15 cellular contexts compared by ENCODE assay signal in genomic region chr5:119342414-119342813, GRCh38. TPM values are rescaled to one million over a fixed set of nuclear protein-coding genes. Genes with fewer than 3 reads are reported as not detected.
DNase-seq lines count a peak whose midpoint lies in the region; ATAC-seq and TF ChIP-seq lines count a peak whose summit lies in the region.
"Had no signal": no experiment of that assay in that cellular context is flagged by ENCODE, and none has a peak within 500 bp of the region (broad histone marks: within the 10 kb centered on the region; RNA-seq: fewer than 3 reads in every experiment).

No MANE protein-coding gene starts in this region.

- H3K9me3 ChIP-seq in CD4-positive, alpha-beta memory T cell (ENCODE audit: control insufficient read depth in 1 of 2, low read length in 2 of 2) = no peaks in the 10 kb centered on the region
- no peaks in the 10 kb centered on the region for H3K9me3 ChIP-seq in naive thymus-derived CD4-positive, alpha-beta T cell (ENCODE audit: control insufficient read depth in 2 of 3, low read length in 3 of 3)
- H3K9me3 ChIP-seq in hepatocyte (ENCODE audit: low read depth) (no peaks in the 10 kb centered on the region), BE2C (no peaks in the 10 kb centered on the region)
- H3K9me3 ChIP-seq: lower lobe of right lung, right atrium auricular region had no signal

- H3K4me3 Mint-ChIP-seq in CD4-positive, alpha-beta memory T cell = peak overlapping the region; percentile 80 to 89 (median 86)
- H3K4me3 Mint-ChIP-seq in activated T-helper 1 cell treated with anti-CD3 and anti-CD28 coated beads, Interleukin-12 subunit alpha, Interleukin-12 subunit beta, Interleukin-2, Interleukin-4 antibody, amounts not matched to agents 30 ng/mL and 10 ng/mL and 1 ng/mL, durations not matched to agents 14 hours and 24 hours and 36 hours = peak overlapping the region; percentile 83
- H3K4me3 Mint-ChIP-seq in naive thymus-derived CD4-positive, alpha-beta T cell = peak overlapping the region; percentile 69 to 94 (median 86)
- H3K4me3 Mint-ChIP-seq: brain had no signal

- no peak for TF ChIP-seq CTCF in GM12865 (IDR thresholded peaks at IDR 0.05; ENCODE audit: insufficient read depth, low read depth, low read length, missing control alignments)
- TF ChIP-seq CTCF in hepatocyte (IDR thresholded peaks at IDR 0.05; ENCODE audit: poor library complexity) = no peak
- no peak for TF ChIP-seq CTCF in BE2C (IDR thresholded peaks at IDR 0.05; ENCODE audit: low read depth, low read length)

- no peaks in the 10 kb centered on the region for H3K27me3 Mint-ChIP-seq in CD4-positive, alpha-beta memory T cell
- no peaks in the 10 kb centered on the region for H3K27me3 Mint-ChIP-seq in activated T-helper 1 cell treated with anti-CD3 and anti-CD28 coated beads, Interleukin-12 subunit alpha, Interleukin-12 subunit beta, Interleukin-2, Interleukin-4 antibody, amounts not matched to agents 30 ng/mL and 10 ng/mL and 1 ng/mL, durations not matched to agents 14 hours and 24 hours and 36 hours (ENCODE audit: insufficient read depth)
- H3K27me3 Mint-ChIP-seq in naive thymus-derived CD4-positive, alpha-beta T cell = no peaks in the 10 kb centered on the region
- H3K27me3 Mint-ChIP-seq: brain had no signal

- CTCF ChIA-PET in CD4-positive, alpha-beta memory T cell (lab: Charles Lee; ENCODE audit: partially characterized antibody) = interaction anchor here (0.8 to 12.3 kb wide), 9 partner anchors 9 to 355 kb away, joined by 3 to 149 read pairs (median 7); no protein-coding TSS in a partner anchor
- CTCF ChIA-PET in naive thymus-derived CD4-positive, alpha-beta T cell (lab: Charles Lee) = interaction anchor here (1.0 kb wide), 1 partner anchor 10 kb away, joined by 3 read pairs; no protein-coding TSS in a partner anchor

- DNase-seq in CD4-positive, alpha-beta memory T cell = no peak
- no peak for DNase-seq in GM12865 (ENCODE audit: low read depth)
- DNase-seq in activated T-helper 1 cell treated with anti-CD3 and anti-CD28 coated beads, Interleukin-12 subunit alpha, Interleukin-12 subunit beta, Interleukin-2, Interleukin-4 antibody, amounts not matched to agents 30 ng/mL and 10 ng/mL and 1 ng/mL, durations not matched to agents 14 hours and 24 hours and 36 hours (ENCODE audit: low spot score) = no peak
- DNase-seq in naive thymus-derived CD4-positive, alpha-beta T cell = no peak
- no peak for DNase-seq in hepatocyte (ENCODE audit: low spot score)
- no peak for DNase-seq in BE2C
- DNase-seq: Calu3; lower lobe of right lung; NCI-H2029 treated with DMSO at 0.1 percent for 48 hours; NCI-H82; SHP77 treated with DMSO at 0.1 percent for 48 hours; stimulated activated CD4-positive, alpha-beta T cell treated with anti-CD3 and anti-CD28 coated beads, Interleukin-2, amount 100 ng/mL, for 24 hours had no signal

- intact Hi-C loops in CD4-positive, alpha-beta memory T cell (cut with micrococcal nuclease) = no loop called here
- intact Hi-C loops in activated T-helper 1 cell treated with anti-CD3 and anti-CD28 coated beads, Interleukin-12 subunit alpha, Interleukin-12 subunit beta, Interleukin-2, Interleukin-4 antibody, amounts not matched to agents 30 ng/mL and 10 ng/mL and 1 ng/mL, durations not matched to agents 14 hours and 24 hours and 36 hours (cut with micrococcal nuclease) = loop anchor here (1.0 to 5.0 kb wide), 3 partner anchors 14 to 355 kb away; partner anchors contain the start of gene DTWD2
- intact Hi-C loops in naive thymus-derived CD4-positive, alpha-beta T cell (cut with micrococcal nuclease) = loop anchor here (1.0 to 5.0 kb wide), 2 partner anchors 11 to 320 kb away; no protein-coding TSS in a partner anchor

- H3K9me3 Mint-ChIP-seq in CD4-positive, alpha-beta memory T cell = no peaks in the 10 kb centered on the region
- H3K9me3 Mint-ChIP-seq in activated T-helper 1 cell treated with anti-CD3 and anti-CD28 coated beads, Interleukin-12 subunit alpha, Interleukin-12 subunit beta, Interleukin-2, Interleukin-4 antibody, amounts not matched to agents 30 ng/mL and 10 ng/mL and 1 ng/mL, durations not matched to agents 14 hours and 24 hours and 36 hours = no peaks in the 10 kb centered on the region
- no peaks in the 10 kb centered on the region for H3K9me3 Mint-ChIP-seq in naive thymus-derived CD4-positive, alpha-beta T cell
- H3K9me3 Mint-ChIP-seq: brain had no signal

- H3K27ac ChIP-seq in CD4-positive, alpha-beta memory T cell (ENCODE audit: low read depth, low read length) = peak overlapping the region; percentile 75
- H3K27ac ChIP-seq in naive thymus-derived CD4-positive, alpha-beta T cell (ENCODE audit: low read depth, low read length) = peak overlapping the region; percentile 78
- H3K27ac ChIP-seq in hepatocyte = no peak overlapping the region
- H3K27ac ChIP-seq: lower lobe of right lung, right atrium auricular region had no signal

- no peaks in the 10 kb centered on the region for H3K27me3 ChIP-seq in CD4-positive, alpha-beta memory T cell (ENCODE audit: insufficient read depth, low read length)
- no peaks in the 10 kb centered on the region for H3K27me3 ChIP-seq in naive thymus-derived CD4-positive, alpha-beta T cell (ENCODE audit: control insufficient read depth in 2 of 2, insufficient read depth in 2 of 2, low read length in 2 of 2)
- H3K27me3 ChIP-seq in hepatocyte = no peaks in the 10 kb centered on the region
- H3K27me3 ChIP-seq in BE2C = no peaks in the 10 kb centered on the region
- H3K27me3 ChIP-seq: right atrium auricular region had no signal

- H3K4me3 ChIP-seq in CD4-positive, alpha-beta memory T cell (ENCODE audit: low read length in 2 of 2) = peak overlapping the region in 1 of 2 donors; percentile 63
- peak overlapping the region; percentile 83 for H3K4me3 ChIP-seq in GM12865 (ENCODE audit: low read depth, low read length)
- peak overlapping the region; percentile 33 for H3K4me3 ChIP-seq in naive thymus-derived CD4-positive, alpha-beta T cell (ENCODE audit: low read length)
- H3K4me3 ChIP-seq in hepatocyte = no peak overlapping the region
- no peak overlapping the region for H3K4me3 ChIP-seq in BE2C (ENCODE audit: low read depth, low read length)
- H3K4me3 ChIP-seq: lower lobe of right lung, right atrium auricular region had no signal

- H3K4me2 ChIP-seq in hepatocyte = no peak overlapping the region

- H3K4me1 ChIP-seq in CD4-positive, alpha-beta memory T cell (ENCODE audit: insufficient read depth, low read length) = peaks cover 99% of the 10 kb centered on the region
- peaks cover 91 to 96% of the 10 kb centered on the region in 2 donors for H3K4me1 ChIP-seq in naive thymus-derived CD4-positive, alpha-beta T cell (ENCODE audit: control insufficient read depth in 2 of 2, insufficient read depth in 2 of 2, low read length in 2 of 2)
- H3K4me1 ChIP-seq in hepatocyte (ENCODE audit: insufficient read depth) = peaks cover 14% of the 10 kb centered on the region
- no peaks in the 10 kb centered on the region for H3K4me1 ChIP-seq in BE2C

- H2AFZ ChIP-seq in hepatocyte = no peak overlapping the region

- H3K27ac Mint-ChIP-seq in CD4-positive, alpha-beta memory T cell = peak overlapping the region; percentile 89 to 97 (median 92)
- peak overlapping the region; percentile 100 for H3K27ac Mint-ChIP-seq in activated T-helper 1 cell treated with anti-CD3 and anti-CD28 coated beads, Interleukin-12 subunit alpha, Interleukin-12 subunit beta, Interleukin-2, Interleukin-4 antibody, amounts not matched to agents 30 ng/mL and 10 ng/mL and 1 ng/mL, durations not matched to agents 14 hours and 24 hours and 36 hours
- peak overlapping the region; percentile 29 to 99 (median 94) for H3K27ac Mint-ChIP-seq in naive thymus-derived CD4-positive, alpha-beta T cell
- H3K27ac Mint-ChIP-seq: brain had no signal

- POLR2A ChIA-PET in CD4-positive, alpha-beta memory T cell (lab: Charles Lee; ENCODE audit: partially characterized antibody) = interaction anchor here (1.3 to 23.8 kb wide), 7 partner anchors 13 to 354 kb away, joined by 4 to 727 read pairs (median 204); partner anchors contain the start of genes DTWD2 and TNFAIP8
- POLR2A ChIA-PET in naive thymus-derived CD4-positive, alpha-beta T cell (lab: Charles Lee) = interaction anchor here (0.5 to 7.2 kb wide), 11 partner anchors 9 to 70 kb away, joined by 3 to 41 read pairs (median 5); partner anchors contain the start of gene TNFAIP8

- H3K4me1 Mint-ChIP-seq in CD4-positive, alpha-beta memory T cell = peaks cover 84 to 97% (median 91%) of the 10 kb centered on the region in 4 donors
- peaks cover 96% of the 10 kb centered on the region for H3K4me1 Mint-ChIP-seq in activated T-helper 1 cell treated with anti-CD3 and anti-CD28 coated beads, Interleukin-12 subunit alpha, Interleukin-12 subunit beta, Interleukin-2, Interleukin-4 antibody, amounts not matched to agents 30 ng/mL and 10 ng/mL and 1 ng/mL, durations not matched to agents 14 hours and 24 hours and 36 hours (ENCODE audit: low read depth)
- peaks cover 75 to 98% (median 97%) of the 10 kb centered on the region in 7 donors for H3K4me1 Mint-ChIP-seq in naive thymus-derived CD4-positive, alpha-beta T cell

- 69% methylated on average over 1 of the region's 1 CpG for WGBS in hepatocyte (ENCODE audit: low lambda C conversion rate, missing lambda C conversion rate)

- H3K79me2 ChIP-seq in hepatocyte = peaks cover 17% of the 10 kb centered on the region

- no peak for ATAC-seq in naive thymus-derived CD4-positive, alpha-beta T cell
- no peak for ATAC-seq in GM18870 (IDR thresholded peaks at IDR 0.05; ENCODE audit: unreplicated experiment)

- peaks cover 6 to 29% of the 10 kb centered on the region in 2 donors for H3K36me3 Mint-ChIP-seq in CD4-positive, alpha-beta memory T cell
- H3K36me3 Mint-ChIP-seq in activated T-helper 1 cell treated with anti-CD3 and anti-CD28 coated beads, Interleukin-12 subunit alpha, Interleukin-12 subunit beta, Interleukin-2, Interleukin-4 antibody, amounts not matched to agents 30 ng/mL and 10 ng/mL and 1 ng/mL, durations not matched to agents 14 hours and 24 hours and 36 hours (ENCODE audit: low read depth) = peaks cover 25% of the 10 kb centered on the region
- peaks cover 0 to 58% (median 7%) of the 10 kb centered on the region in 5 donors for H3K36me3 Mint-ChIP-seq in naive thymus-derived CD4-positive, alpha-beta T cell
- H3K36me3 Mint-ChIP-seq: brain had no signal

- H4K20me1 ChIP-seq in hepatocyte (ENCODE audit: insufficient read depth, poor library complexity, severe bottlenecking) = no peaks in the 10 kb centered on the region

- H3K36me3 ChIP-seq in CD4-positive, alpha-beta memory T cell (ENCODE audit: insufficient read depth, low read length) = no peaks in the 10 kb centered on the region
- H3K36me3 ChIP-seq in naive thymus-derived CD4-positive, alpha-beta T cell (ENCODE audit: control insufficient read depth in 2 of 3, insufficient read depth in 3 of 3, low read length in 3 of 3) = no peaks in the 10 kb centered on the region
- no peaks in the 10 kb centered on the region for H3K36me3 ChIP-seq in hepatocyte (replicated peaks; ENCODE audit: insufficient read depth, low read depth)
- H3K36me3 ChIP-seq in BE2C = no peaks in the 10 kb centered on the region
- H3K36me3 ChIP-seq: lower lobe of right lung, right atrium auricular region had no signal

- H3K9me2 ChIP-seq in hepatocyte (replicated peaks; ENCODE audit: insufficient read depth) = no peaks in the 10 kb centered on the region

RNA-seq across cellular contexts. Expression of gene TNFAIP8, which starts 13.4 kb away (rescaled TPM):
- 100 to 1,000 TPM; 167 to 176 TPM for total RNA-seq in CD4-positive, alpha-beta memory T cell
- polyA plus RNA-seq in CD4-positive, alpha-beta memory T cell = 100 to 1,000 TPM; 277 to 423 TPM
- 214 and 219 TPM in 2 replicates for total RNA-seq in activated T-helper 1 cell treated with anti-CD3 and anti-CD28 coated beads, Interleukin-12 subunit alpha, Interleukin-12 subunit beta, Interleukin-2, Interleukin-4 antibody, amounts not matched to agents 30 ng/mL and 10 ng/mL and 1 ng/mL, durations not matched to agents 14 hours and 24 hours and 36 hours
- 100 to 1,000 TPM; 102 to 162 (median 130) TPM for total RNA-seq in naive thymus-derived CD4-positive, alpha-beta T cell
- polyA plus RNA-seq in naive thymus-derived CD4-positive, alpha-beta T cell = 100 to 1,000 TPM; 261 to 285 TPM
- total RNA-seq in hepatocyte = 33.9 and 37.6 TPM in 2 replicates
- 18.3 and 23.4 TPM in 2 replicates for polyA plus RNA-seq in hepatocyte
- polyA plus RNA-seq in BE2C (2012; ENCODE audit: insufficient read depth, insufficient read length, low read depth) = not detected

Comparison
In these comparisons a context has a peak if more than half of its experiments do, and no peak if none do; other contexts are left out.
1. H3K4me3 ChIP-seq: peak in GM12865 (single experiment) and naive thymus-derived CD4-positive, alpha-beta T cell (single experiment); none in hepatocyte (single experiment) and BE2C (single experiment).
2. Peak in every context shown above with its lines, with median percentiles within 50 percentile points of each other: H3K27ac Mint-ChIP-seq and H3K4me3 Mint-ChIP-seq.